ENCODE assay signal across 8 cellular contexts in genomic region chr1:149936076-149936991, GRCh38. TPM values are rescaled to one million over a fixed set of nuclear protein-coding genes. Genes with fewer than 3 reads are reported as not detected.
DNase-seq lines count a peak whose midpoint lies in the region; ATAC-seq, FAIRE-seq and TF ChIP-seq lines count a peak whose summit lies in the region.

A gene with protein sequence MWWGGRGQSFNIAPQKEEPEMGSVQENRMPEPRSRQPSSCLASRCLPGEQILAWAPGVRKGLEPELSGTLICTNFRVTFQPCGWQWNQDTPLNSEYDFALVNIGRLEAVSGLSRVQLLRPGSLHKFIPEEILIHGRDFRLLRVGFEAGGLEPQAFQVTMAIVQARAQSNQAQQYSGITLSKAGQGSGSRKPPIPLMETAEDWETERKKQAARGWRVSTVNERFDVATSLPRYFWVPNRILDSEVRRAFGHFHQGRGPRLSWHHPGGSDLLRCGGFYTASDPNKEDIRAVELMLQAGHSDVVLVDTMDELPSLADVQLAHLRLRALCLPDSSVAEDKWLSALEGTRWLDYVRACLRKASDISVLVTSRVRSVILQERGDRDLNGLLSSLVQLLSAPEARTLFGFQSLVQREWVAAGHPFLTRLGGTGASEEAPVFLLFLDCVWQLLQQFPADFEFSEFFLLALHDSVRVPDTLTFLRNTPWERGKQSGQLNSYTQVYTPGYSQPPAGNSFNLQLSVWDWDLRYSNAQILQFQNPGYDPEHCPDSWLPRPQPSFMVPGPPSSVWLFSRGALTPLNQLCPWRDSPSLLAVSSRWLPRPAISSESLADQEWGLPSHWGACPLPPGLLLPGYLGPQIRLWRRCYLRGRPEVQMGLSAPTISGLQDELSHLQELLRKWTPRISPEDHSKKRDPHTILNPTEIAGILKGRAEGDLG (minus strand): TSS chr1:149936879. CDS start chr1:149936647, 232 bp downstream.

- H3K9me3 ChIP-seq in NT2/D1 (ENCODE audit: insufficient read depth, low read length) (no peaks in the 10 kb centered on the region), duodenal mucosa (ENCODE audit: control insufficient read depth in 1 of 2, low read length in 2 of 2) (no peaks in the 10 kb centered on the region), mesodermal cell (ENCODE audit: control insufficient read depth, low read length) (no peaks in the 10 kb centered on the region)

- peak within 1 kb of the TSS; percentile 47 for H3K27ac ChIP-seq in duodenal mucosa (ENCODE audit: low read depth, low read length)
- no peak within 1 kb of the TSS for H3K27ac ChIP-seq in mesodermal cell (ENCODE audit: low read depth, low read length, severe bottlenecking)

- no peaks in the 10 kb centered on the region for H3K27me3 ChIP-seq in NT2/D1 (ENCODE audit: insufficient read depth, insufficient read length)
- no peaks in the 10 kb centered on the region for H3K27me3 ChIP-seq in duodenal mucosa (ENCODE audit: control insufficient read depth in 1 of 2, insufficient read depth in 2 of 2, low read length in 2 of 2)

- peak within 1 kb of the TSS; percentile 77 for H3K9ac ChIP-seq in NT2/D1 (ENCODE audit: insufficient read length, low read depth)
- peak within 1 kb of the TSS; percentile 86 to 92 for H3K9ac ChIP-seq in duodenal mucosa (ENCODE audit: low read depth in 1 of 2, low read length in 2 of 2)

- DNase-seq in DMS79 (lab: John Stamatoyannopoulos, UW) (peak; percentile 16), NT2/D1 (ENCODE audit: low read depth, low spot score) (no peak), D721Med (ENCODE audit: insufficient read length, low spot score) (no peak), NOMO-1 treated with dmso at 0.1 percent for 144 hours (lab: John Stamatoyannopoulos, UW; ENCODE audit: unreplicated experiment) (no peak)
- DNase-seq in activated CD4-positive, alpha-beta T cell treated with anti-CD3 and anti-CD28 coated beads for 4 hours, result no peak

- peaks cover 9% of the 10 kb centered on the region for H3K4me1 ChIP-seq in NT2/D1 (ENCODE audit: insufficient read depth, insufficient read length)
- H3K4me1 ChIP-seq in duodenal mucosa (ENCODE audit: control insufficient read depth in 1 of 2, insufficient read depth in 2 of 2, low read length in 2 of 2), result peaks cover 50 to 59% of the 10 kb centered on the region in 2 donors
- H3K4me1 ChIP-seq in mesodermal cell (ENCODE audit: control insufficient read depth, insufficient read depth, low read length, poor library complexity, severe bottlenecking), result peaks cover 44% of the 10 kb centered on the region

- 38 to 50% methylated on average over 6 to 7 of the region's 19 CpGs for WGBS in mesodermal cell (ENCODE audit: insufficient coverage in 2 of 2), 2 experiments

- H3K36me3 ChIP-seq in NT2/D1 (ENCODE audit: insufficient read depth, insufficient read length, low read length) (peaks cover 25% of the 10 kb centered on the region), duodenal mucosa (ENCODE audit: control insufficient read depth in 1 of 2, insufficient read depth in 2 of 2, low read length in 2 of 2) (peaks cover 18 to 26% of the 10 kb centered on the region in 2 donors), mesodermal cell (ENCODE audit: control insufficient read depth, insufficient read depth, low read length) (no peaks in the 10 kb centered on the region)

- peak within 1 kb of the TSS; percentile 58 for H3K4me3 ChIP-seq in NT2/D1 (ENCODE audit: insufficient read length, low read depth)
- peak within 1 kb of the TSS; percentile 81 to 84 for H3K4me3 ChIP-seq in duodenal mucosa (ENCODE audit: low read depth in 1 of 2, low read length in 2 of 2)
- peak within 1 kb of the TSS; percentile 43 for H3K4me3 ChIP-seq in mesodermal cell (ENCODE audit: extremely low read depth, insufficient read depth, low read length, poor library complexity, severe bottlenecking)

- TF ChIP-seq CTCF in D721Med (IDR thresholded peaks at IDR 0.05; ENCODE audit: insufficient read depth, missing control alignments), result no peak

- no peak for FAIRE-seq in D721Med (lab: Jason Lieb, UNC)

- ATAC-seq in GM18520 (IDR thresholded peaks at IDR 0.05; ENCODE audit: unreplicated experiment), result no peak

RNA-seq across cellular contexts. Expression of the gene that starts here (rescaled TPM):
- 13.1 TPM for polyA plus RNA-seq in mesodermal cell (2013, experiment 1 of 2)
- 12.6 TPM for polyA plus RNA-seq in mesodermal cell (2013, experiment 2 of 2)
